In the genomic region with DNA sequence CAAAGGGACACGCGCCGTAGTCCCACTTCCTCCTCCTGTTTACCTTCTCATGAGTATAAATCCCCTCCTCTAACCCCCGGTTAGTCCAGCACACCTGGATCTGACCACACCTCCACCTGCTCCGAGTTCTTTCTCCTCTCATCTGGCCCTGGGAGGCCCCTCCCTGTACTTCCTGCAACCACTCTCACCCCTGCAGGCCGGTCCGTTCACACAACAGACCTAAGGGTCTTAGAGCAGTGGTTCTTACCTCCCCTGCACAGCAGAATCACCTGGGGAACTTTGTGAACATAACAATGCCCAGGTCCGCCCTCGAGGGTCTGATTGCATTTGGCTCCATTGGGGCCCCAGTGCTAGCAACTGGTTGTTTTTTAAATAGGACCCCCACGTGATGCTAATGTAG, we compare ENCODE assay signal across 23 cellular contexts. TPM values are rescaled to one million over a fixed set of nuclear protein-coding genes. Genes with fewer than 3 reads are reported as not detected.
DNase-seq lines count a peak whose midpoint lies in the region; ATAC-seq lines count a peak whose summit lies in the region.
"Had no signal": no experiment of that assay in that cellular context is flagged by ENCODE, and none has a peak within 500 bp of the region (broad histone marks: within the 10 kb centered on the region; RNA-seq: fewer than 3 reads in every experiment).

No MANE protein-coding gene starts in this region.

- no peak overlapping the region for H3K9ac ChIP-seq in Karpas-422 (ENCODE audit: low read length)

- H4K20me1 ChIP-seq in Karpas-422 (ENCODE audit: insufficient read depth, low read depth, low read length): no peaks in the 10 kb centered on the region

- H3K36me3 Mint-ChIP-seq in activated CD8-positive, alpha-beta T cell treated with anti-CD3 and anti-CD28 coated beads, Interleukin-2, amount 10 ng/mL, durations not matched to agents 7 days and 5 days (ENCODE audit: low read depth): no peaks in the 10 kb centered on the region
- no peaks in the 10 kb centered on the region for H3K36me3 Mint-ChIP-seq in naive B cell

- POLR2A ChIA-PET in activated CD8-positive, alpha-beta T cell treated with anti-CD3 and anti-CD28 coated beads, Interleukin-2, amount 10 ng/mL, durations not matched to agents 7 days and 5 days (lab: Charles Lee): no interaction called here

- ATAC-seq in activated CD8-positive, alpha-beta T cell treated with anti-CD3 and anti-CD28 coated beads, Interleukin-2, amount 10 ng/mL, durations not matched to agents 7 days and 5 days: peak; percentile 24
- peak; percentile 25 to 36 for ATAC-seq in naive B cell (ENCODE audit: low read depth in 2 of 2)

- H3K27me3 ChIP-seq in Karpas-422 (ENCODE audit: low read length): no peaks in the 10 kb centered on the region

- H3K4me1 Mint-ChIP-seq in activated CD8-positive, alpha-beta T cell treated with anti-CD3 and anti-CD28 coated beads, Interleukin-2, amount 10 ng/mL, durations not matched to agents 7 days and 5 days (ENCODE audit: low read depth): peaks cover 3% of the 10 kb centered on the region
- H3K4me1 Mint-ChIP-seq in naive B cell: peaks cover 6 to 9% (median 7%) of the 10 kb centered on the region in 3 donors
- H3K4me1 Mint-ChIP-seq: nephron had no signal

- no peaks in the 10 kb centered on the region for H3K9me3 Mint-ChIP-seq in activated CD8-positive, alpha-beta T cell treated with anti-CD3 and anti-CD28 coated beads, Interleukin-2, amount 10 ng/mL, durations not matched to agents 7 days and 5 days (ENCODE audit: insufficient read depth)
- H3K9me3 Mint-ChIP-seq in naive B cell: no peaks in the 10 kb centered on the region
- H3K9me3 Mint-ChIP-seq: nephron had no signal

- DNase-seq in NCI-H1417 (lab: John Stamatoyannopoulos, UW) (peak in 2 of 3 experiments; percentile 6 to 10), NCI-H1417 treated with DMSO at 0.1 percent for 48 hours (lab: John Stamatoyannopoulos, UW) (no peak), Karpas-422 (peak; percentile 45), naive B cell (no peak), RKO (ENCODE audit: low spot score) (no peak), C1 segment of cervical spinal cord (lab: John Stamatoyannopoulos, UW) (no peak), SKM-1 (lab: John Stamatoyannopoulos, UW; ENCODE audit: unreplicated experiment) (no peak)
- peak; percentile 29 for DNase-seq in activated CD8-positive, alpha-beta T cell treated with anti-CD3 and anti-CD28 coated beads, Interleukin-2, amount 10 ng/mL, durations not matched to agents 7 days and 5 days
- DNase-seq: esophagus squamous epithelium; head of caudate nucleus; mesenchymal stem cell; NCI-H2171 treated with DMSO at 0.1 percent for 48 hours; NK-92 treated with Interleukin-12 subunit alpha and Interleukin-12 subunit beta, amount 100 ng/mL, for 24 hours; stomach had no signal

- H3K27me3 Mint-ChIP-seq in activated CD8-positive, alpha-beta T cell treated with anti-CD3 and anti-CD28 coated beads, Interleukin-2, amount 10 ng/mL, durations not matched to agents 7 days and 5 days (ENCODE audit: low read depth): peaks cover 2% of the 10 kb centered on the region
- peaks cover 6 to 8% (median 6%) of the 10 kb centered on the region in 3 donors for H3K27me3 Mint-ChIP-seq in naive B cell

- no peaks in the 10 kb centered on the region for H3K36me3 ChIP-seq in Karpas-422 (ENCODE audit: insufficient read depth, low read length)
- H3K36me3 ChIP-seq: esophagus squamous epithelium, stomach had no signal

- no peaks in the 10 kb centered on the region for H3K4me1 ChIP-seq in Karpas-422 (ENCODE audit: low read length)

- no peak overlapping the region for H3K27ac Mint-ChIP-seq in activated CD8-positive, alpha-beta T cell treated with anti-CD3 and anti-CD28 coated beads, Interleukin-2, amount 10 ng/mL, durations not matched to agents 7 days and 5 days
- no peak overlapping the region for H3K27ac Mint-ChIP-seq in naive B cell
- H3K27ac Mint-ChIP-seq: activated T-helper 2 cell treated with anti-CD3 and anti-CD28 coated beads, Interferon-gamma antibody, Interleukin-2, Interleukin-4, amounts not matched to agents 10 μg/mL and 5 μg/mL and 100 μg/mL, durations not matched to agents 14 hours and 24 hours and 36 hours; nephron had no signal

- H2AFZ ChIP-seq in Karpas-422 (ENCODE audit: low read length): no peak overlapping the region

- CTCF ChIA-PET in activated CD8-positive, alpha-beta T cell treated with anti-CD3 and anti-CD28 coated beads, Interleukin-2, amount 10 ng/mL, durations not matched to agents 7 days and 5 days (lab: Charles Lee): interaction anchor here (0.8 kb wide), 1 partner anchor 507 kb away, joined by 3 read pairs; no protein-coding TSS in a partner anchor

- H3K4me2 ChIP-seq in Karpas-422 (ENCODE audit: low read depth, low read length, poor library complexity, severe bottlenecking): no peak overlapping the region

- H3K4me3 ChIP-seq in Karpas-422 (ENCODE audit: low read length): no peak overlapping the region
- H3K4me3 ChIP-seq: esophagus squamous epithelium, stomach had no signal

- H3K9me3 ChIP-seq in Karpas-422 (ENCODE audit: low read length): peaks cover 18% of the 10 kb centered on the region
- H3K9me3 ChIP-seq: esophagus squamous epithelium, stomach had no signal

- H3K79me2 ChIP-seq in Karpas-422 (ENCODE audit: low read length): no peaks in the 10 kb centered on the region

- H3K27ac ChIP-seq in Karpas-422 (ENCODE audit: low read length): no peak overlapping the region
- H3K27ac ChIP-seq: C4-2B, esophagus squamous epithelium, RWPE1, stomach had no signal

- H3K9me2 ChIP-seq in Karpas-422 (replicated peaks; ENCODE audit: insufficient read depth, low read length): no peaks in the 10 kb centered on the region

- H3K4me3 Mint-ChIP-seq in activated CD8-positive, alpha-beta T cell treated with anti-CD3 and anti-CD28 coated beads, Interleukin-2, amount 10 ng/mL, durations not matched to agents 7 days and 5 days: no peak overlapping the region
- H3K4me3 Mint-ChIP-seq in naive B cell: no peak overlapping the region
- H3K4me3 Mint-ChIP-seq: nephron had no signal

RNA-seq across cellular contexts. Expression of a gene that starts 24.8 kb away (rescaled TPM):
- total RNA-seq in Karpas-422 (2014; rRNA removed; shearing (Covaris generic); ENCODE audit: low replicate concordance): not detected in 2 replicates
- total RNA-seq in activated CD8-positive, alpha-beta T cell treated with anti-CD3 and anti-CD28 coated beads, Interleukin-2, amount 10 ng/mL, durations not matched to agents 7 days and 5 days: not detected
- not detected for polyA plus RNA-seq in naive B cell (ENCODE audit: low read depth in 6 of 6)
- total RNA-seq: A172; activated T-helper 2 cell treated with anti-CD3 and anti-CD28 coated beads, Interferon-gamma antibody, Interleukin-2, Interleukin-4, amounts not matched to agents 10 μg/mL and 5 μg/mL and 100 μg/mL, durations not matched to agents 14 hours and 24 hours and 36 hours; cardiac septum; esophagus squamous epithelium; stomach; T-helper 1 cell treated with Interleukin-12 subunit alpha and Interleukin-12 subunit beta and Interleukin-4 antibody, amounts not matched to agents 30 ng/mL and 1 ng/mL, for 36 hours; ureter had no signal
- polyA plus RNA-seq: keratinocyte, stomach had no signal

RNA-seq across cellular contexts. Expression of a gene that starts 56.0 kb away (rescaled TPM):
- total RNA-seq in Karpas-422 (2014; rRNA removed; shearing (Covaris generic); ENCODE audit: low replicate concordance): 42.5 and 48.9 TPM in 2 replicates
- total RNA-seq in activated CD8-positive, alpha-beta T cell treated with anti-CD3 and anti-CD28 coated beads, Interleukin-2, amount 10 ng/mL, durations not matched to agents 7 days and 5 days: 10 to 100 TPM; 26.7 to 27.4 TPM
- polyA plus RNA-seq in naive B cell (ENCODE audit: low read depth in 6 of 6): 10 to 100 TPM in 4 of 6 donors, 1 to 10 TPM in 2; 8.3 to 20.7 (median 13.7) TPM

Comparison
In these comparisons a context has a peak if more than half of its experiments do, and no peak if none do; other contexts are left out.
1. DNase-seq: peak in NCI-H1417 (2 of 3), Karpas-422 (single experiment) and activated CD8-positive, alpha-beta T cell treated with anti-CD3 and anti-CD28 coated beads, Interleukin-2, amount 10 ng/mL, durations not matched to agents 7 days and 5 days (single experiment); none in NCI-H1417 treated with DMSO at 0.1 percent for 48 hours (single experiment), naive B cell (single experiment), RKO (single experiment), C1 segment of cervical spinal cord (0 of 14) and SKM-1 (single experiment).